ENCODE assay signal across 1 cellular context in the genomic region with DNA sequence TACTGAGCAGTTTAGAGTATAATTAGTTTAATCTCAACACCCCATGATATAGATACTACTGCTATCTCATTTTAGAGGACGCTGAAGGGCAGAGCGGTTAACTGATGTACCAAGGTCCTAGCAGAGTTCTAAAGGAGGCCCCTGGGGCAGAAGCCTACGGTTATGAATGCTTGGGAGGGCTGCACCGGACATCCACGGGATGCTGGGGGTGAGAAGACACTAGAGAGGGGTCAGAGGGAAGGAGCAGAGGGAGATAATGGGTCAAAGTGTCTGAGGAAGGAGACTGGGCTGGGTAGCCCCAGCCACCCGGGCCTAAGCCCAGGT.
TF ChIP-seq lines count a peak whose summit lies in the region.

No MANE protein-coding gene starts in this region.

TF ChIP-seq in H1, 55 proteins besides CTCF, POLR2A, EP300 and RAD21:
- no peak for TF ChIP-seq KDM4A (IDR thresholded peaks at IDR 0.05; ENCODE audit: low read depth, low read length, severe bottlenecking)
- TF ChIP-seq EZH2 (IDR thresholded peaks at IDR 0.05; ENCODE audit: low read depth, low read length, severe bottlenecking), result no peak
- no peak for TF ChIP-seq KDM5A (IDR thresholded peaks at IDR 0.05; ENCODE audit: low read length)
- no peak for TF ChIP-seq JUND (IDR thresholded peaks at IDR 0.05; ENCODE audit: low read length)
- TF ChIP-seq, protein P1, sequence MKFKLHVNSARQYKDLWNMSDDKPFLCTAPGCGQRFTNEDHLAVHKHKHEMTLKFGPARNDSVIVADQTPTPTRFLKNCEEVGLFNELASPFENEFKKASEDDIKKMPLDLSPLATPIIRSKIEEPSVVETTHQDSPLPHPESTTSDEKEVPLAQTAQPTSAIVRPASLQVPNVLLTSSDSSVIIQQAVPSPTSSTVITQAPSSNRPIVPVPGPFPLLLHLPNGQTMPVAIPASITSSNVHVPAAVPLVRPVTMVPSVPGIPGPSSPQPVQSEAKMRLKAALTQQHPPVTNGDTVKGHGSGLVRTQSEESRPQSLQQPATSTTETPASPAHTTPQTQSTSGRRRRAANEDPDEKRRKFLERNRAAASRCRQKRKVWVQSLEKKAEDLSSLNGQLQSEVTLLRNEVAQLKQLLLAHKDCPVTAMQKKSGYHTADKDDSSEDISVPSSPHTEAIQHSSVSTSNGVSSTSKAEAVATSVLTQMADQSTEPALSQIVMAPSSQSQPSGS (IDR thresholded peaks at IDR 0.05; ENCODE audit: low read length), result no peak
- TF ChIP-seq EGR1 (IDR thresholded peaks at IDR 0.05; ENCODE audit: borderline replicate concordance, low read depth, low read length), result no peak
- TF ChIP-seq, protein P2, sequence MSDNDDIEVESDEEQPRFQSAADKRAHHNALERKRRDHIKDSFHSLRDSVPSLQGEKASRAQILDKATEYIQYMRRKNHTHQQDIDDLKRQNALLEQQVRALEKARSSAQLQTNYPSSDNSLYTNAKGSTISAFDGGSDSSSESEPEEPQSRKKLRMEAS (IDR thresholded peaks at IDR 0.05), result no peak
- TF ChIP-seq CHD2 (IDR thresholded peaks at IDR 0.05; ENCODE audit: low read length), result no peak
- no peak for TF ChIP-seq SP4 (IDR thresholded peaks at IDR 0.05; ENCODE audit: low read length)
- no peak for TF ChIP-seq FOSL1 (IDR thresholded peaks at IDR 0.05; ENCODE audit: insufficient read depth, low read depth, low read length)
- TF ChIP-seq SAP30 (IDR thresholded peaks at IDR 0.05; ENCODE audit: insufficient read depth, insufficient replicate concordance, low read length), result no peak
- no peak for TF ChIP-seq SUZ12 (IDR thresholded peaks at IDR 0.05; ENCODE audit: low read length)
- TF ChIP-seq TCF12 (IDR thresholded peaks at IDR 0.05; ENCODE audit: low read depth, low read length), result no peak
- TF ChIP-seq TEAD4 (IDR thresholded peaks at IDR 0.05; ENCODE audit: low read depth, low read length), result no peak
- no peak for TF ChIP-seq CBX5 (IDR thresholded peaks at IDR 0.05; ENCODE audit: low read depth, low read length)
- TF ChIP-seq SIX5 (IDR thresholded peaks at IDR 0.05; ENCODE audit: low read depth, low read length), result no peak
